ENCODE assay signal across 1 cellular context in the genomic region with DNA sequence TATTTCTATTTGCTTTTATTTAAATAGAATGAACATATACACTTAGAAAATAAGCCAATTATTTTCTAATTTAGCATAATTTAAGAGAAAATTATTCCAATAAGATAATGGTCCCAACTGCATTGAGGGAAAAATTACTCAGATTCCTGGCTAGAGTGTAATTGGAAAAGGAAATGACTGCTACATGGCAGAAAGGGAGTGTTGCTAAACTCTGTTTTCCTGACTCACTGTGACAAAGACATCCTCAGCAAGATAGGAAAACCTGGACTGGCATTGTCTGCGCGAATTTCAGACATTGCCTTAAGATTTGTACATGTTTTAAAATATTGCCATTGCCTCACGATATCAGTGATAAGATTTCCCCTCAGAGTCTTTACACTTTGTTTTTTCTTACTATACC.
TF ChIP-seq lines count a peak whose summit lies in the region.

No MANE protein-coding gene starts in this region.

TF ChIP-seq in WTC11, 78 proteins besides CTCF, POLR2A, EP300 and RAD21 (continued from another document):
- no peak for TF ChIP-seq ZNF281 (CRISPR knock-in tag; IDR thresholded peaks at IDR 0.05)
- TF ChIP-seq ZNF232 (CRISPR knock-in tag; IDR thresholded peaks at IDR 0.05) = no peak
- TF ChIP-seq, protein P1, sequence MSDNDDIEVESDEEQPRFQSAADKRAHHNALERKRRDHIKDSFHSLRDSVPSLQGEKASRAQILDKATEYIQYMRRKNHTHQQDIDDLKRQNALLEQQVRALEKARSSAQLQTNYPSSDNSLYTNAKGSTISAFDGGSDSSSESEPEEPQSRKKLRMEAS (CRISPR knock-in tag; IDR thresholded peaks at IDR 0.05) = no peak
- no peak for TF ChIP-seq PRDM15 (CRISPR knock-in tag; IDR thresholded peaks at IDR 0.05)
- no peak for TF ChIP-seq ZNF138 (CRISPR knock-in tag; conservative IDR thresholded peaks at IDR 0.05)
- no peak for TF ChIP-seq ZNF121 (CRISPR knock-in tag; IDR thresholded peaks at IDR 0.05)
